1 cellular context compared by ENCODE assay signal in genomic region chr19:17235618-17236413, GRCh38.
TF ChIP-seq lines count a peak whose summit lies in the region.

No MANE protein-coding gene starts in this region.

TF ChIP-seq in WTC11, 78 proteins besides CTCF, POLR2A, EP300 and RAD21 (continued from another document):
- no peak for TF ChIP-seq AFF4 (CRISPR knock-in tag; IDR thresholded peaks at IDR 0.05; ENCODE audit: borderline replicate concordance)
- TF ChIP-seq TEAD4 (CRISPR knock-in tag; IDR thresholded peaks at IDR 0.05): no peak
- no peak for TF ChIP-seq TEAD1 (CRISPR knock-in tag; IDR thresholded peaks at IDR 0.05)
- TF ChIP-seq, protein P1, sequence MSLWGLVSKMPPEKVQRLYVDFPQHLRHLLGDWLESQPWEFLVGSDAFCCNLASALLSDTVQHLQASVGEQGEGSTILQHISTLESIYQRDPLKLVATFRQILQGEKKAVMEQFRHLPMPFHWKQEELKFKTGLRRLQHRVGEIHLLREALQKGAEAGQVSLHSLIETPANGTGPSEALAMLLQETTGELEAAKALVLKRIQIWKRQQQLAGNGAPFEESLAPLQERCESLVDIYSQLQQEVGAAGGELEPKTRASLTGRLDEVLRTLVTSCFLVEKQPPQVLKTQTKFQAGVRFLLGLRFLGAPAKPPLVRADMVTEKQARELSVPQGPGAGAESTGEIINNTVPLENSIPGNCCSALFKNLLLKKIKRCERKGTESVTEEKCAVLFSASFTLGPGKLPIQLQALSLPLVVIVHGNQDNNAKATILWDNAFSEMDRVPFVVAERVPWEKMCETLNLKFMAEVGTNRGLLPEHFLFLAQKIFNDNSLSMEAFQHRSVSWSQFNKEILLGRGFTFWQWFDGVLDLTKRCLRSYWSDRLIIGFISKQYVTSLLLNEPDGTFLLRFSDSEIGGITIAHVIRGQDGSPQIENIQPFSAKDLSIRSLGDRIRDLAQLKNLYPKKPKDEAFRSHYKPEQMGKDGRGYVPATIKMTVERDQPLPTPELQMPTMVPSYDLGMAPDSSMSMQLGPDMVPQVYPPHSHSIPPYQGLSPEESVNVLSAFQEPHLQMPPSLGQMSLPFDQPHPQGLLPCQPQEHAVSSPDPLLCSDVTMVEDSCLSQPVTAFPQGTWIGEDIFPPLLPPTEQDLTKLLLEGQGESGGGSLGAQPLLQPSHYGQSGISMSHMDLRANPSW (CRISPR knock-in tag; conservative IDR thresholded peaks at IDR 0.05; ENCODE audit: low read depth): no peak
- TF ChIP-seq SP1 (CRISPR knock-in tag; conservative IDR thresholded peaks at IDR 0.05): peak; percentile 55
- no peak for TF ChIP-seq ZNF425 (CRISPR knock-in tag; conservative IDR thresholded peaks at IDR 0.05)
- TF ChIP-seq USF1 (CRISPR knock-in tag; IDR thresholded peaks at IDR 0.05): no peak
- TF ChIP-seq ZBTB43 (CRISPR knock-in tag; IDR thresholded peaks at IDR 0.05): peak; percentile 11; the same call in 1 of the 2 replicates
- no peak for TF ChIP-seq ERG (CRISPR knock-in tag; IDR thresholded peaks at IDR 0.05)
- no peak for TF ChIP-seq AR (CRISPR knock-in tag; IDR thresholded peaks at IDR 0.05)
- TF ChIP-seq ZNF317 (CRISPR knock-in tag; IDR thresholded peaks at IDR 0.05; ENCODE audit: borderline replicate concordance, low read depth): no peak
- TF ChIP-seq, protein P2, sequence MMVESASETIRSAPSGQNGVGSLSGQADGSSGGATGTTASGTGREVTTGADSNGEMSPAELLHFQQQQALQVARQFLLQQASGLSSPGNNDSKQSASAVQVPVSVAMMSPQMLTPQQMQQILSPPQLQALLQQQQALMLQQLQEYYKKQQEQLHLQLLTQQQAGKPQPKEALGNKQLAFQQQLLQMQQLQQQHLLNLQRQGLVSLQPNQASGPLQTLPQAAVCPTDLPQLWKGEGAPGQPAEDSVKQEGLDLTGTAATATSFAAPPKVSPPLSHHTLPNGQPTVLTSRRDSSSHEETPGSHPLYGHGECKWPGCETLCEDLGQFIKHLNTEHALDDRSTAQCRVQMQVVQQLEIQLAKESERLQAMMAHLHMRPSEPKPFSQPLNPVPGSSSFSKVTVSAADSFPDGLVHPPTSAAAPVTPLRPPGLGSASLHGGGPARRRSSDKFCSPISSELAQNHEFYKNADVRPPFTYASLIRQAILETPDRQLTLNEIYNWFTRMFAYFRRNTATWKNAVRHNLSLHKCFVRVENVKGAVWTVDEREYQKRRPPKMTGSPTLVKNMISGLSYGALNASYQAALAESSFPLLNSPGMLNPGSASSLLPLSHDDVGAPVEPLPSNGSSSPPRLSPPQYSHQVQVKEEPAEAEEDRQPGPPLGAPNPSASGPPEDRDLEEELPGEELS (CRISPR knock-in tag; IDR thresholded peaks at IDR 0.05): peak; percentile 57; the same call in 1 of the 2 replicates
- TF ChIP-seq CBFB (CRISPR knock-in tag; IDR thresholded peaks at IDR 0.05; ENCODE audit: low read depth): no peak
- TF ChIP-seq, protein P3, sequence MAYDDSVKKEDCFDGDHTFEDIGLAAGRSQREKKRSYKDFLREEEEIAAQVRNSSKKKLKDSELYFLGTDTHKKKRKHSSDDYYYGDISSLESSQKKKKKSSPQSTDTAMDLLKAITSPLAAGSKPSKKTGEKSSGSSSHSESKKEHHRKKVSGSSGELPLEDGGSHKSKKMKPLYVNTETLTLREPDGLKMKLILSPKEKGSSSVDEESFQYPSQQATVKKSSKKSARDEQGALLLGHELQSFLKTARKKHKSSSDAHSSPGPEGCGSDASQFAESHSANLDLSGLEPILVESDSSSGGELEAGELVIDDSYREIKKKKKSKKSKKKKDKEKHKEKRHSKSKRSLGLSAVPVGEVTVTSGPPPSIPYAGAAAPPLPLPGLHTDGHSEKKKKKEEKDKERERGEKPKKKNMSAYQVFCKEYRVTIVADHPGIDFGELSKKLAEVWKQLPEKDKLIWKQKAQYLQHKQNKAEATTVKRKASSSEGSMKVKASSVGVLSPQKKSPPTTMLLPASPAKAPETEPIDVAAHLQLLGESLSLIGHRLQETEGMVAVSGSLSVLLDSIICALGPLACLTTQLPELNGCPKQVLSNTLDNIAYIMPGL (CRISPR knock-in tag; IDR thresholded peaks at IDR 0.05): peak; percentile 88; the same call in 1 of the 2 replicates
- no peak for TF ChIP-seq ATF1 (CRISPR knock-in tag; IDR thresholded peaks at IDR 0.05)
- TF ChIP-seq CREM (CRISPR knock-in tag; IDR thresholded peaks at IDR 0.05): no peak
- peak; percentile 33; the same call in 1 of the 2 replicates for TF ChIP-seq ESRRA (CRISPR knock-in tag; IDR thresholded peaks at IDR 0.05; ENCODE audit: borderline replicate concordance)
- peak; percentile 37; the same call in 1 of the 2 replicates for TF ChIP-seq ETV6 (CRISPR knock-in tag; IDR thresholded peaks at IDR 0.05)
- TF ChIP-seq KAT7 (CRISPR knock-in tag; IDR thresholded peaks at IDR 0.05; ENCODE audit: borderline replicate concordance): peak; percentile 85; the same call in 1 of the 2 replicates
- no peak for TF ChIP-seq NR3C1 (CRISPR knock-in tag; conservative IDR thresholded peaks at IDR 0.05; ENCODE audit: low read depth)
TF ChIP-seq in WTC11: peak in this region for 18.
